Comparison of ENCODE assay signal across 19 cellular contexts in the genomic region with DNA sequence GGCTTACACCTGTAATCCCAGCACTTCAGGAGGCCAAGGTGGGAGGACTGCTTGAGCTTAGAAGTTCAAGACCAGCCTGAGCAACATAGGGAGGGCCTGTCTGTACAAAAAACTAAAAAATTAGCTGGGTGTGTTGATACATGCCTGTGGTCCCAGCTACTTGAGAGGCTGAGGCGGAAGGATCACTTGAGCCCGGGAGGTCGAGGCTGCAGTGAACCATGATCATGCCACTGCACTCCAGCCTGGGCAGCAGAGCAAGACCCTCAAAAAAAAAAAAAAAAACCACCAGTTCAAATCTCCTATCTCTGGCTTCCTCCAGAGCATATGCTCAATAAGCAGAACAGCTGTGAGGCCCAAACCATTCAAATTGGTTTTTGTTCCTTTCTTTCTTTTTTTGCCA. TPM values are rescaled to one million over a fixed set of nuclear protein-coding genes. Genes with fewer than 3 reads are reported as not detected.
DNase-seq lines count a peak whose midpoint lies in the region; ATAC-seq and TF ChIP-seq lines count a peak whose summit lies in the region.
"Had no signal": no experiment of that assay in that cellular context is flagged by ENCODE, and none has a peak within 500 bp of the region (broad histone marks: within the 10 kb centered on the region; RNA-seq: fewer than 3 reads in every experiment).

No MANE protein-coding gene starts in this region.

- H3K27ac ChIP-seq in epithelial cell of prostate (peak overlapping the region; percentile 23), urinary bladder (ENCODE audit: low read depth) (peak overlapping the region; percentile 32), stomach (no peak overlapping the region)
- H3K27ac ChIP-seq: RWPE1, WERI-Rb-1 had no signal

- H3K4me1 ChIP-seq in urinary bladder (ENCODE audit: insufficient read depth) (no peaks in the 10 kb centered on the region), stomach (peaks cover 5 to 42% (median 22%) of the 10 kb centered on the region in 4 donors)

- peak overlapping the region; percentile 79 for H3K27ac Mint-ChIP-seq in stimulated activated naive CD8-positive, alpha-beta T cell treated with anti-CD3 and anti-CD28 coated beads, Interleukin-15, Interleukin-2, amounts not matched to agents 100 ng/mL and 50 ng/mL, for 24 hours
- peak overlapping the region; percentile 48 for H3K27ac Mint-ChIP-seq in activated CD8-positive, alpha-beta T cell treated with anti-CD3 and anti-CD28 coated beads for 36 hours

- H3K4me1 Mint-ChIP-seq in stimulated activated naive CD8-positive, alpha-beta T cell treated with anti-CD3 and anti-CD28 coated beads, Interleukin-15, Interleukin-2, amounts not matched to agents 100 ng/mL and 50 ng/mL, for 24 hours (ENCODE audit: low read depth) = peaks cover 67% of the 10 kb centered on the region
- peaks cover 61% of the 10 kb centered on the region for H3K4me1 Mint-ChIP-seq in activated CD8-positive, alpha-beta T cell treated with anti-CD3 and anti-CD28 coated beads for 36 hours (ENCODE audit: low read depth)

- no peaks in the 10 kb centered on the region for H3K9me3 Mint-ChIP-seq in stimulated activated naive CD8-positive, alpha-beta T cell treated with anti-CD3 and anti-CD28 coated beads, Interleukin-15, Interleukin-2, amounts not matched to agents 100 ng/mL and 50 ng/mL, for 24 hours
- H3K9me3 Mint-ChIP-seq in activated CD8-positive, alpha-beta T cell treated with anti-CD3 and anti-CD28 coated beads for 36 hours = no peaks in the 10 kb centered on the region
- H3K9me3 Mint-ChIP-seq: neural crest cell had no signal

- no peak for TF ChIP-seq EP300 in stomach (IDR thresholded peaks at IDR 0.05)

- H3K27me3 ChIP-seq in stomach = no peaks in the 10 kb centered on the region

- no peak overlapping the region for H3K4me3 Mint-ChIP-seq in stimulated activated naive CD8-positive, alpha-beta T cell treated with anti-CD3 and anti-CD28 coated beads, Interleukin-15, Interleukin-2, amounts not matched to agents 100 ng/mL and 50 ng/mL, for 24 hours
- H3K4me3 Mint-ChIP-seq in activated CD8-positive, alpha-beta T cell treated with anti-CD3 and anti-CD28 coated beads for 36 hours = no peak overlapping the region
- H3K4me3 Mint-ChIP-seq: neural crest cell had no signal

- POLR2A ChIA-PET in activated CD8-positive, alpha-beta T cell treated with anti-CD3 and anti-CD28 coated beads for 36 hours (lab: Charles Lee) = interaction anchor here (0.6 to 1.7 kb wide), 3 partner anchors 21 to 325 kb away, joined by 3 to 5 read pairs (median 4); no protein-coding TSS in a partner anchor

- no peak for TF ChIP-seq POLR2A in stomach (IDR thresholded peaks at IDR 0.05)

- no peaks in the 10 kb centered on the region for H3K27me3 Mint-ChIP-seq in stimulated activated naive CD8-positive, alpha-beta T cell treated with anti-CD3 and anti-CD28 coated beads, Interleukin-15, Interleukin-2, amounts not matched to agents 100 ng/mL and 50 ng/mL, for 24 hours
- no peaks in the 10 kb centered on the region for H3K27me3 Mint-ChIP-seq in activated CD8-positive, alpha-beta T cell treated with anti-CD3 and anti-CD28 coated beads for 36 hours

- no peak for TF ChIP-seq CTCF in activated CD8-positive, alpha-beta T cell treated with anti-CD3 and anti-CD28 coated beads for 36 hours (IDR thresholded peaks at IDR 0.05)
- TF ChIP-seq CTCF in stomach (IDR thresholded peaks at IDR 0.05) = no peak

- no peak for DNase-seq in stimulated activated naive CD8-positive, alpha-beta T cell treated with anti-CD3 and anti-CD28 coated beads, Interleukin-15, Interleukin-2, amounts not matched to agents 100 U/mL and 50 U/mL, for 24 hours
- DNase-seq in activated CD8-positive, alpha-beta T cell treated with anti-CD3 and anti-CD28 coated beads for 36 hours = no peak
- DNase-seq in epithelial cell of prostate (ENCODE audit: low read depth, low spot score) = no peak
- DNase-seq in occipital lobe (lab: John Stamatoyannopoulos, UW) = no peak
- no peak for DNase-seq in Kasumi-1 (lab: John Stamatoyannopoulos, UW)
- DNase-seq in stomach = no peak
- DNase-seq: activated CD4-positive, alpha-beta T cell treated with anti-CD3 and anti-CD28 coated beads, Interleukin-2, amount 50 U/mL, for 4 hours; DMS153; head of caudate nucleus; NCI-H1417; NCI-H2081; NCI-H774; stimulated activated CD4-positive, alpha-beta T cell treated with anti-CD3 and anti-CD28 coated beads, Interleukin-15, amount 100 ng/mL, for 24 hours; WERI-Rb-1 had no signal

- H3K9me3 ChIP-seq in stomach = no peaks in the 10 kb centered on the region

- H3K4me3 ChIP-seq in urinary bladder (ENCODE audit: low read depth, low read length) (no peak overlapping the region), stomach (no peak overlapping the region)

- intact Hi-C loops in activated CD8-positive, alpha-beta T cell treated with anti-CD3 and anti-CD28 coated beads for 36 hours (cut with micrococcal nuclease) = no loop called here
- intact Hi-C loops in stomach (cut with DNase I; ENCODE audit: low total_unique reads) = no loop called here

- 87% methylated on average over 3 of the region's 3 CpGs for WGBS in urinary bladder
- WGBS in stomach, 5 donors = 89 to 98% (median 91%) methylated on average over 3 of the region's 3 CpGs

- peaks cover 18% of the 10 kb centered on the region for H3K36me3 Mint-ChIP-seq in stimulated activated naive CD8-positive, alpha-beta T cell treated with anti-CD3 and anti-CD28 coated beads, Interleukin-15, Interleukin-2, amounts not matched to agents 100 ng/mL and 50 ng/mL, for 24 hours (ENCODE audit: low read depth)
- peaks cover 22% of the 10 kb centered on the region for H3K36me3 Mint-ChIP-seq in activated CD8-positive, alpha-beta T cell treated with anti-CD3 and anti-CD28 coated beads for 36 hours (ENCODE audit: low read depth)

- H3K36me3 ChIP-seq in urinary bladder (ENCODE audit: insufficient read depth) (no peaks in the 10 kb centered on the region), stomach (peaks cover 0 to 5% (median 1%) of the 10 kb centered on the region in 4 donors)

- ATAC-seq in stimulated activated naive CD8-positive, alpha-beta T cell treated with anti-CD3 and anti-CD28 coated beads, Interleukin-15, Interleukin-2, amounts not matched to agents 100 U/mL and 50 U/mL, for 24 hours = no peak
- no peak for ATAC-seq in activated CD8-positive, alpha-beta T cell treated with anti-CD3 and anti-CD28 coated beads for 36 hours
- ATAC-seq: left lobe of liver had no signal

- CTCF ChIA-PET in activated CD8-positive, alpha-beta T cell treated with anti-CD3 and anti-CD28 coated beads for 36 hours (lab: Charles Lee) = interaction anchor here (0.7 to 1.8 kb wide), 5 partner anchors 9 to 217 kb away, joined by 3 to 5 read pairs (median 3); no protein-coding TSS in a partner anchor

RNA-seq across cellular contexts. Expression of a gene that starts 53.4 kb away (rescaled TPM):
- total RNA-seq in activated CD8-positive, alpha-beta T cell treated with anti-CD3 and anti-CD28 coated beads for 36 hours = 10 to 100 TPM; 37.2 to 39.6 TPM
- total RNA-seq in urinary bladder = 23.7 TPM
- 15.0 TPM for polyA plus RNA-seq in urinary bladder
- 29.8 TPM for total RNA-seq in occipital lobe
- total RNA-seq in stomach = 10 to 100 TPM; 23.2 to 64.7 (median 32.5) TPM
- polyA plus RNA-seq in stomach = 1 to 10 TPM; 2.7 to 7.0 (median 6.5) TPM

Comparison
In these comparisons a context has a peak if more than half of its experiments do, and no peak if none do; other contexts are left out.
1. H3K27ac ChIP-seq: peak in epithelial cell of prostate (single experiment) and urinary bladder (single experiment); none in stomach (0 of 5).